ENCODE assay signal across 20 cellular contexts in genomic region chr4:113579360-113579759, GRCh38.
"Had no signal": no experiment of that assay in that cellular context is flagged by ENCODE, and none has a peak within 500 bp of the region (broad histone marks: within the 10 kb centered on the region; RNA-seq: fewer than 3 reads in every experiment).

No MANE protein-coding gene starts in this region.

- DNase-seq: activated CD4-positive, alpha-beta T cell treated with anti-CD3 and anti-CD28 coated beads for 48 hours; activated CD8-positive, alpha-beta memory T cell treated with anti-CD3 and anti-CD28 coated beads, Interleukin-2, amount 50 U/mL, for 4 hours; activated CD8-positive, alpha-beta T cell treated with anti-CD3 and anti-CD28 coated beads, Interleukin-2, amount 10 ng/mL, durations not matched to agents 7 days and 5 days; activated gamma-delta T cell treated with Interleukin-2 at 50 U/mL for 16 hours; dorsolateral prefrontal cortex; endodermal cell; gastrocnemius medialis; islet precursor cell; mucosa of descending colon; posterior cingulate gyrus; stimulated activated CD4-positive, alpha-beta T cell treated with anti-CD3 and anti-CD28 coated beads, Interleukin-15, amount 100 ng/mL, for 24 hours; stimulated activated CD4-positive, alpha-beta T cell treated with anti-CD3 and anti-CD28 coated beads, Interleukin-4, amount 100 ng/mL, for 24 hours; stomach; T-helper 17 cell; testis; upper lobe of left lung had no signal

- H3K27me3 Mint-ChIP-seq: natural killer cell treated with Interleukin-12 subunit alpha and Interleukin-12 subunit beta and Interleukin-15 and Interleukin-18, amount 100 ng/mL, for 72 hours; T-helper 17 cell had no signal

- H3K27me3 ChIP-seq: dorsolateral prefrontal cortex, gastrocnemius medialis, stomach, testis, upper lobe of left lung had no signal

- H3K27ac ChIP-seq: dorsolateral prefrontal cortex, skin epidermis, stomach, testis, upper lobe of left lung had no signal

- ATAC-seq: activated CD8-positive, alpha-beta T cell treated with anti-CD3 and anti-CD28 coated beads, Interleukin-2, amount 10 ng/mL, durations not matched to agents 7 days and 5 days; gastrocnemius medialis; left lobe of liver; mucosa of descending colon; natural killer cell treated with Interleukin-12 subunit alpha and Interleukin-12 subunit beta and Interleukin-15 and Interleukin-18, amount 100 ng/mL, for 72 hours; T-helper 17 cell; WTC11 had no signal

- H3K36me3 ChIP-seq: gastrocnemius medialis, stomach, upper lobe of left lung had no signal

- H3K9me3 ChIP-seq: gastrocnemius medialis, mucosa of descending colon, stomach, testis, upper lobe of left lung had no signal

- H3K4me3 ChIP-seq: dorsolateral prefrontal cortex, gastrocnemius medialis, mucosa of descending colon, skin epidermis, stomach, testis, upper lobe of left lung had no signal

- H3K9me3 Mint-ChIP-seq: endodermal cell; natural killer cell treated with Interleukin-12 subunit alpha and Interleukin-12 subunit beta and Interleukin-15 and Interleukin-18, amount 100 ng/mL, for 72 hours; WTC11 had no signal

- H3K36me3 Mint-ChIP-seq: natural killer cell treated with Interleukin-12 subunit alpha and Interleukin-12 subunit beta and Interleukin-15 and Interleukin-18, amount 100 ng/mL, for 72 hours; WTC11 had no signal

- H3K4me3 Mint-ChIP-seq: activated CD8-positive, alpha-beta T cell treated with anti-CD3 and anti-CD28 coated beads, Interleukin-2, amount 10 ng/mL, durations not matched to agents 7 days and 5 days; endodermal cell; natural killer cell treated with Interleukin-12 subunit alpha and Interleukin-12 subunit beta and Interleukin-15 and Interleukin-18, amount 100 ng/mL, for 72 hours; T-helper 17 cell; WTC11 had no signal

- H3K27ac Mint-ChIP-seq: activated CD8-positive, alpha-beta T cell treated with anti-CD3 and anti-CD28 coated beads, Interleukin-2, amount 10 ng/mL, durations not matched to agents 7 days and 5 days; endodermal cell; natural killer cell treated with Interleukin-12 subunit alpha and Interleukin-12 subunit beta and Interleukin-15 and Interleukin-18, amount 100 ng/mL, for 72 hours; T-helper 17 cell; WTC11 had no signal
